Comparison of ENCODE assay signal across 10 cellular contexts in genomic region chr18:23529597-23529996, GRCh38. TPM values are rescaled to one million over a fixed set of nuclear protein-coding genes. Genes with fewer than 3 reads are reported as not detected.
DNase-seq lines count a peak whose midpoint lies in the region; ATAC-seq and TF ChIP-seq lines count a peak whose summit lies in the region.
"Had no signal": no experiment of that assay in that cellular context is flagged by ENCODE, and none has a peak within 500 bp of the region (broad histone marks: within the 10 kb centered on the region; RNA-seq: fewer than 3 reads in every experiment).

No MANE protein-coding gene starts in this region.

- DNase-seq in activated CD4-positive, alpha-beta memory T cell treated with anti-CD3 and anti-CD28 coated beads for 36 hours = no peak
- DNase-seq in activated CD4-positive, alpha-beta memory T cell treated with anti-CD3 and anti-CD28 coated beads, Interleukin-2, amount 10 ng/mL, durations not matched to agents 7 days and 5 days = no peak
- peak; percentile 12 to 90 for DNase-seq in PC-9
- peak; percentile 70 for DNase-seq in epithelial cell of prostate (ENCODE audit: low read depth, low spot score)
- no peak for DNase-seq in stimulated activated naive B cell treated with anti-CD40 and anti-IgM and Interleukin-4, amounts not matched to agents 10 μg/mL and 1 μg/mL and 100 μg/mL, for 72 hours
- no peak for DNase-seq in spleen
- DNase-seq in effector memory CD8-positive, alpha-beta T cell = no peak
- DNase-seq: esophagus squamous epithelium, KG1 had no signal

- no peaks in the 10 kb centered on the region for H3K27me3 Mint-ChIP-seq in activated CD4-positive, alpha-beta memory T cell treated with anti-CD3 and anti-CD28 coated beads for 36 hours
- no peaks in the 10 kb centered on the region for H3K27me3 Mint-ChIP-seq in activated CD4-positive, alpha-beta memory T cell treated with anti-CD3 and anti-CD28 coated beads, Interleukin-2, amount 10 ng/mL, durations not matched to agents 7 days and 5 days
- H3K27me3 Mint-ChIP-seq in stimulated activated naive B cell treated with anti-CD40 and anti-IgM and Interleukin-4, amounts not matched to agents 10 μg/mL and 1 μg/mL and 100 μg/mL, for 72 hours = no peaks in the 10 kb centered on the region
- no peaks in the 10 kb centered on the region for H3K27me3 Mint-ChIP-seq in effector memory CD8-positive, alpha-beta T cell

- H3K27me3 ChIP-seq in PC-9 (ENCODE audit: insufficient read depth, low read depth) (no peaks in the 10 kb centered on the region), spleen (replicated peaks in 1 of 7) (no peaks in the 10 kb centered on the region)
- H3K27me3 ChIP-seq: esophagus squamous epithelium had no signal

- no peak overlapping the region for H3K4me3 ChIP-seq in PC-9
- no peak overlapping the region for H3K4me3 ChIP-seq in spleen
- H3K4me3 ChIP-seq: esophagus squamous epithelium had no signal

- POLR2A ChIA-PET in activated CD4-positive, alpha-beta memory T cell treated with anti-CD3 and anti-CD28 coated beads for 36 hours (lab: Charles Lee) = interaction anchor here (1.5 kb wide), 1 partner anchor 11 kb away, joined by 3 read pairs; no protein-coding TSS in a partner anchor
- POLR2A ChIA-PET in activated CD4-positive, alpha-beta memory T cell treated with anti-CD3 and anti-CD28 coated beads, Interleukin-2, amount 10 ng/mL, durations not matched to agents 7 days and 5 days (lab: Charles Lee) = no interaction called here
- POLR2A ChIA-PET in PC-9 (lab: Charles Lee; ENCODE audit: unreplicated experiment) = interaction anchor here (0.5 kb wide), 1 partner anchor 610 kb away, joined by 8 read pairs; no protein-coding TSS in a partner anchor

- no peaks in the 10 kb centered on the region for H4K20me1 ChIP-seq in PC-9 (ENCODE audit: insufficient read depth)

- BruUV-seq in PC-9 (replicated peaks; lab: Mats Ljungman, UMichigan) = no TSS peak

- CTCF ChIA-PET in activated CD4-positive, alpha-beta memory T cell treated with anti-CD3 and anti-CD28 coated beads for 36 hours (lab: Charles Lee) = interaction anchor here (1.5 kb wide), 1 partner anchor 14 kb away, joined by 5 read pairs; no protein-coding TSS in a partner anchor
- CTCF ChIA-PET in activated CD4-positive, alpha-beta memory T cell treated with anti-CD3 and anti-CD28 coated beads, Interleukin-2, amount 10 ng/mL, durations not matched to agents 7 days and 5 days (lab: Charles Lee) = no interaction called here
- CTCF ChIA-PET in PC-9 (lab: Charles Lee) = no interaction called here

- H3F3A ChIP-seq in PC-9 (ENCODE audit: insufficient read depth, low read depth) = peaks cover 22% of the 10 kb centered on the region

- no peaks in the 10 kb centered on the region for H3K9me3 ChIP-seq in PC-9 (ENCODE audit: insufficient read depth, low read depth)
- no peaks in the 10 kb centered on the region for H3K9me3 ChIP-seq in spleen
- H3K9me3 ChIP-seq: esophagus squamous epithelium had no signal

- no peak overlapping the region for H2AFZ ChIP-seq in PC-9

- H3K9me3 Mint-ChIP-seq in activated CD4-positive, alpha-beta memory T cell treated with anti-CD3 and anti-CD28 coated beads for 36 hours = no peaks in the 10 kb centered on the region
- H3K9me3 Mint-ChIP-seq in activated CD4-positive, alpha-beta memory T cell treated with anti-CD3 and anti-CD28 coated beads, Interleukin-2, amount 10 ng/mL, durations not matched to agents 7 days and 5 days = no peaks in the 10 kb centered on the region
- no peaks in the 10 kb centered on the region for H3K9me3 Mint-ChIP-seq in stimulated activated naive B cell treated with anti-CD40 and anti-IgM and Interleukin-4, amounts not matched to agents 10 μg/mL and 1 μg/mL and 100 μg/mL, for 72 hours
- no peaks in the 10 kb centered on the region for H3K9me3 Mint-ChIP-seq in effector memory CD8-positive, alpha-beta T cell

- no peak for TF ChIP-seq POLR2A in spleen (IDR thresholded peaks at IDR 0.05)

- H3K4me1 Mint-ChIP-seq in activated CD4-positive, alpha-beta memory T cell treated with anti-CD3 and anti-CD28 coated beads for 36 hours (ENCODE audit: low read depth) = peaks cover 17% of the 10 kb centered on the region
- peaks cover 6% of the 10 kb centered on the region for H3K4me1 Mint-ChIP-seq in activated CD4-positive, alpha-beta memory T cell treated with anti-CD3 and anti-CD28 coated beads, Interleukin-2, amount 10 ng/mL, durations not matched to agents 7 days and 5 days
- peaks cover 8 to 18% of the 10 kb centered on the region in 2 donors for H3K4me1 Mint-ChIP-seq in stimulated activated naive B cell treated with anti-CD40 and anti-IgM and Interleukin-4, amounts not matched to agents 10 μg/mL and 1 μg/mL and 100 μg/mL, for 72 hours
- H3K4me1 Mint-ChIP-seq in effector memory CD8-positive, alpha-beta T cell (ENCODE audit: low read depth in 2 of 2) = peaks cover 3 to 4% of the 10 kb centered on the region in 2 donors

- H3K4me3 Mint-ChIP-seq in activated CD4-positive, alpha-beta memory T cell treated with anti-CD3 and anti-CD28 coated beads for 36 hours = no peak overlapping the region
- no peak overlapping the region for H3K4me3 Mint-ChIP-seq in activated CD4-positive, alpha-beta memory T cell treated with anti-CD3 and anti-CD28 coated beads, Interleukin-2, amount 10 ng/mL, durations not matched to agents 7 days and 5 days
- H3K4me3 Mint-ChIP-seq in stimulated activated naive B cell treated with anti-CD40 and anti-IgM and Interleukin-4, amounts not matched to agents 10 μg/mL and 1 μg/mL and 100 μg/mL, for 72 hours = no peak overlapping the region
- H3K4me3 Mint-ChIP-seq in effector memory CD8-positive, alpha-beta T cell = no peak overlapping the region

- intact Hi-C loops in activated CD4-positive, alpha-beta memory T cell treated with anti-CD3 and anti-CD28 coated beads for 36 hours (cut with micrococcal nuclease) = loop anchor here (1.0 kb wide), 1 partner anchor 25 kb away; no protein-coding TSS in a partner anchor
- intact Hi-C loops in PC-9 (cut with micrococcal nuclease; ENCODE audit: unreplicated experiment) (no loop called here), spleen (cut with DNase I; ENCODE audit: low total_unique reads) (no loop called here)

- ATAC-seq in stimulated activated naive B cell treated with anti-CD40 and anti-IgM and Interleukin-4, amounts not matched to agents 10 μg/mL and 1 μg/mL and 100 μg/mL, for 72 hours (replicated peaks) = peak; percentile 82 to 91
- ATAC-seq in effector memory CD8-positive, alpha-beta T cell (replicated peaks) = no peak
- no peak for ATAC-seq in GM19467 (IDR thresholded peaks at IDR 0.05; ENCODE audit: unreplicated experiment)

- H3K79me2 ChIP-seq in PC-9 (ENCODE audit: low read depth) = no peaks in the 10 kb centered on the region

- peaks cover 58% of the 10 kb centered on the region for H3K36me3 Mint-ChIP-seq in activated CD4-positive, alpha-beta memory T cell treated with anti-CD3 and anti-CD28 coated beads for 36 hours
- H3K36me3 Mint-ChIP-seq in activated CD4-positive, alpha-beta memory T cell treated with anti-CD3 and anti-CD28 coated beads, Interleukin-2, amount 10 ng/mL, durations not matched to agents 7 days and 5 days (ENCODE audit: low read depth) = peaks cover 86% of the 10 kb centered on the region
- H3K36me3 Mint-ChIP-seq in stimulated activated naive B cell treated with anti-CD40 and anti-IgM and Interleukin-4, amounts not matched to agents 10 μg/mL and 1 μg/mL and 100 μg/mL, for 72 hours = peaks cover 31 to 63% of the 10 kb centered on the region in 2 donors
- peaks cover 97% of the 10 kb centered on the region for H3K36me3 Mint-ChIP-seq in effector memory CD8-positive, alpha-beta T cell (ENCODE audit: insufficient read depth)

- H3K36me3 ChIP-seq in PC-9 (ENCODE audit: low read depth) = peaks cover 14% of the 10 kb centered on the region
- H3K36me3 ChIP-seq in spleen = peaks cover 0 to 100% (median 100%) of the 10 kb centered on the region in 6 donors

- H3K4me2 ChIP-seq in PC-9 = peak overlapping the region; percentile 56

- no peak for TF ChIP-seq CTCF in PC-9 (conservative IDR thresholded peaks at IDR 0.05)
- no peak for TF ChIP-seq CTCF in spleen (IDR thresholded peaks at IDR 0.05 in 8 of 11, conservative IDR thresholded peaks at IDR 0.05 in 3 of 11)

- no peaks in the 10 kb centered on the region for H3K9me2 ChIP-seq in PC-9 (ENCODE audit: insufficient read depth)

- peaks cover 22% of the 10 kb centered on the region for H3K4me1 ChIP-seq in PC-9 (replicated peaks; ENCODE audit: insufficient read depth)
- peaks cover 0 to 22% (median 3%) of the 10 kb centered on the region in 6 donors for H3K4me1 ChIP-seq in spleen

- H3K27ac ChIP-seq in PC-9 (peak overlapping the region; percentile 85), epithelial cell of prostate (peak overlapping the region; percentile 65), spleen (peak overlapping the region in 2 of 8 donors; percentile 29 to 53)

- WGBS in spleen, 5 donors = 74 to 92% (median 85%) methylated on average over 4 of the region's 4 CpGs

- peak overlapping the region; percentile 74 for H3K27ac Mint-ChIP-seq in activated CD4-positive, alpha-beta memory T cell treated with anti-CD3 and anti-CD28 coated beads for 36 hours
- H3K27ac Mint-ChIP-seq in activated CD4-positive, alpha-beta memory T cell treated with anti-CD3 and anti-CD28 coated beads, Interleukin-2, amount 10 ng/mL, durations not matched to agents 7 days and 5 days = no peak overlapping the region
- H3K27ac Mint-ChIP-seq in stimulated activated naive B cell treated with anti-CD40 and anti-IgM and Interleukin-4, amounts not matched to agents 10 μg/mL and 1 μg/mL and 100 μg/mL, for 72 hours = peak overlapping the region; percentile 77
- H3K27ac Mint-ChIP-seq in effector memory CD8-positive, alpha-beta T cell = peak overlapping the region in 1 of 2 donors; percentile 29

RNA-seq across cellular contexts. Expression of gene RMC1, which starts 26.3 kb away (rescaled TPM):
- 10 to 100 TPM; 47.6 to 48.6 TPM for total RNA-seq in activated CD4-positive, alpha-beta memory T cell treated with anti-CD3 and anti-CD28 coated beads for 36 hours
- 10 to 100 TPM; 54.9 to 55.9 TPM for total RNA-seq in activated CD4-positive, alpha-beta memory T cell treated with anti-CD3 and anti-CD28 coated beads, Interleukin-2, amount 10 ng/mL, durations not matched to agents 7 days and 5 days
- 14.5 and 19.6 TPM in 2 replicates for total RNA-seq in PC-9 (2021)
- total RNA-seq in spleen = 10 to 100 TPM; 29.5 to 55.9 (median 43.6) TPM
- 10 to 100 TPM; 42.0 to 74.7 (median 47.5) TPM for polyA plus RNA-seq in spleen

RNA-seq across cellular contexts. Expression of gene NPC1, which starts 56.7 kb away (rescaled TPM):
- 10 to 100 TPM; 39.3 to 39.9 TPM for total RNA-seq in activated CD4-positive, alpha-beta memory T cell treated with anti-CD3 and anti-CD28 coated beads for 36 hours
- 10 to 100 TPM; 39.8 to 44.8 TPM for total RNA-seq in activated CD4-positive, alpha-beta memory T cell treated with anti-CD3 and anti-CD28 coated beads, Interleukin-2, amount 10 ng/mL, durations not matched to agents 7 days and 5 days
- total RNA-seq in PC-9 (2021) = 39.6 and 40.9 TPM in 2 replicates
- 10 to 100 TPM; 47.2 to 84.2 (median 68.9) TPM for total RNA-seq in spleen
- 10 to 100 TPM in 2 of 3 donors, 1 to 10 TPM in 1; 8.1 to 13.3 (median 11.2) TPM for polyA plus RNA-seq in spleen

Comparison
In these comparisons a context has a peak if more than half of its experiments do, and no peak if none do; other contexts are left out.
1. DNase-seq: peak in PC-9 (2 of 2) and epithelial cell of prostate (single experiment); none in activated CD4-positive, alpha-beta memory T cell treated with anti-CD3 and anti-CD28 coated beads for 36 hours (single experiment), activated CD4-positive, alpha-beta memory T cell treated with anti-CD3 and anti-CD28 coated beads, Interleukin-2, amount 10 ng/mL, durations not matched to agents 7 days and 5 days (single experiment), stimulated activated naive B cell treated with anti-CD40 and anti-IgM and Interleukin-4, amounts not matched to agents 10 μg/mL and 1 μg/mL and 100 μg/mL, for 72 hours (single experiment), spleen (single experiment) and effector memory CD8-positive, alpha-beta T cell (0 of 3).
2. ATAC-seq: peak in stimulated activated naive B cell treated with anti-CD40 and anti-IgM and Interleukin-4, amounts not matched to agents 10 μg/mL and 1 μg/mL and 100 μg/mL, for 72 hours (2 of 2); none in effector memory CD8-positive, alpha-beta T cell (single experiment) and GM19467 (single experiment).